ENCODE assay signal across 18 cellular contexts in genomic region chr18:12868576-12868975, GRCh38. TPM values are rescaled to one million over a fixed set of nuclear protein-coding genes. Genes with fewer than 3 reads are reported as not detected.
DNase-seq lines count a peak whose midpoint lies in the region; ATAC-seq and TF ChIP-seq lines count a peak whose summit lies in the region.
"Had no signal": no experiment of that assay in that cellular context is flagged by ENCODE, and none has a peak within 500 bp of the region (broad histone marks: within the 10 kb centered on the region; RNA-seq: fewer than 3 reads in every experiment).

No MANE protein-coding gene starts in this region.

- H3K9me3 ChIP-seq in HEK293 (ENCODE audit: control insufficient read depth, insufficient read depth, low read depth, low read length) (no peaks in the 10 kb centered on the region), mucosa of descending colon (no peaks in the 10 kb centered on the region), body of pancreas (no peaks in the 10 kb centered on the region)
- no peaks in the 10 kb centered on the region for H3K9me3 ChIP-seq in CD4-positive, alpha-beta memory T cell (ENCODE audit: control insufficient read depth in 1 of 2, low read length in 2 of 2)

- no peaks in the 10 kb centered on the region for H3K27me3 ChIP-seq in body of pancreas
- no peaks in the 10 kb centered on the region for H3K27me3 ChIP-seq in CD4-positive, alpha-beta memory T cell (ENCODE audit: insufficient read depth, low read length)
- H3K27me3 ChIP-seq: BLaER1 treated with 17β-estradiol and CSF1 and Interleukin-3, amounts not matched to agents 10 nM and 100 nM had no signal

- 94 to 98% methylated on average over 9 to 12 of the region's 12 CpGs for WGBS in body of pancreas, 2 donors

- H3K27me3 Mint-ChIP-seq in CD4-positive, alpha-beta memory T cell: no peaks in the 10 kb centered on the region
- H3K27me3 Mint-ChIP-seq: B cell; CD8-positive, alpha-beta memory T cell; IgD-negative memory B cell had no signal

- H3K27ac Mint-ChIP-seq in CD4-positive, alpha-beta memory T cell: no peak overlapping the region
- H3K27ac Mint-ChIP-seq: B cell, HFFc6 had no signal

- H3K27ac ChIP-seq in HEK293 (ENCODE audit: extremely low read depth, low read depth, low read length) (no peak overlapping the region), RWPE1 (peak overlapping the region; percentile 28; the same call in 1 of the 2 replicates), body of pancreas (no peak overlapping the region)
- H3K27ac ChIP-seq in CD4-positive, alpha-beta memory T cell (ENCODE audit: low read depth, low read length): no peak overlapping the region
- H3K27ac ChIP-seq: GM23248 had no signal

- peak; percentile 91 for ATAC-seq in mucosa of descending colon
- no peak for ATAC-seq in body of pancreas
- ATAC-seq: HepG2 had no signal

- H3K4me3 ChIP-seq in HEK293 (ENCODE audit: low read depth, low read length): no peak overlapping the region
- no peak overlapping the region for H3K4me3 ChIP-seq in mucosa of descending colon
- H3K4me3 ChIP-seq in body of pancreas: no peak overlapping the region
- H3K4me3 ChIP-seq in CD4-positive, alpha-beta memory T cell (ENCODE audit: low read length in 2 of 2): no peak overlapping the region
- H3K4me3 ChIP-seq: BLaER1 treated with 17β-estradiol and CSF1 and Interleukin-3, amounts not matched to agents 10 nM and 100 nM; GM23248 had no signal

- no peak for DNase-seq in RWPE1 (ENCODE audit: low spot score)
- DNase-seq in mucosa of descending colon: peak in 2 of 3 donors; percentile 67 to 74
- no peak for DNase-seq in NCI-H187 (lab: John Stamatoyannopoulos, UW)
- DNase-seq in body of pancreas: no peak
- no peak for DNase-seq in CD4-positive, alpha-beta memory T cell
- no peak for DNase-seq in NCI-H2029 (lab: John Stamatoyannopoulos, UW)
- DNase-seq: CD8-positive, alpha-beta memory T cell; COR-L47; DMS 273 treated with DMSO at 0.1 percent for 48 hours; GDM1; GM23248; HCEC 1CT; HFFc6 had no signal

- POLR2A ChIA-PET in HEK293 (lab: Yijun Ruan, JAX) (interaction anchor here (2.0 kb wide), 1 partner anchor 15 kb away, joined by 13 read pairs; the partner anchor contains the start of gene PTPN2), RWPE1 (lab: Yijun Ruan, JAX; ENCODE audit: low non-redundant PET) (no interaction called here)
- POLR2A ChIA-PET in CD4-positive, alpha-beta memory T cell (lab: Charles Lee; ENCODE audit: partially characterized antibody): no interaction called here

- H3K4me3 Mint-ChIP-seq in CD4-positive, alpha-beta memory T cell: no peak overlapping the region
- H3K4me3 Mint-ChIP-seq: B cell; CD8-positive, alpha-beta memory T cell; HFFc6; IgD-negative memory B cell had no signal

- intact Hi-C loops in mucosa of descending colon (cut with DNase I, micrococcal nuclease): no loop called here
- intact Hi-C loops in body of pancreas (cut with DNase I): no loop called here
- intact Hi-C loops in CD4-positive, alpha-beta memory T cell (cut with micrococcal nuclease): no loop called here

- TF ChIP-seq CTCF in HEK293 (tag by site-specific recombination; IDR thresholded peaks at IDR 0.05): no peak
- TF ChIP-seq CTCF in RWPE1 (conservative IDR thresholded peaks at IDR 0.05; ENCODE audit: low read depth): no peak
- TF ChIP-seq CTCF in mucosa of descending colon (IDR thresholded peaks at IDR 0.05): no peak
- TF ChIP-seq CTCF in body of pancreas (IDR thresholded peaks at IDR 0.05): no peak

- no peaks in the 10 kb centered on the region; the same call in 1 of the 2 replicates for H3K4me1 ChIP-seq in HEK293 (ENCODE audit: control insufficient read depth, insufficient read depth, low read length)
- H3K4me1 ChIP-seq in mucosa of descending colon (ENCODE audit: low read depth): peaks cover 19% of the 10 kb centered on the region
- H3K4me1 ChIP-seq in body of pancreas: peaks cover under 1% of the 10 kb centered on the region
- peaks cover 17% of the 10 kb centered on the region for H3K4me1 ChIP-seq in CD4-positive, alpha-beta memory T cell (ENCODE audit: insufficient read depth, low read length)

- no peak for TF ChIP-seq POLR2A in body of pancreas (IDR thresholded peaks at IDR 0.05)

- H3K9me3 Mint-ChIP-seq in CD4-positive, alpha-beta memory T cell: no peaks in the 10 kb centered on the region
- H3K9me3 Mint-ChIP-seq: CD8-positive, alpha-beta memory T cell; HFFc6; IgD-negative memory B cell had no signal

- H3K36me3 Mint-ChIP-seq in CD4-positive, alpha-beta memory T cell: peaks cover 6 to 11% of the 10 kb centered on the region in 2 donors

- H3K4me1 Mint-ChIP-seq in CD4-positive, alpha-beta memory T cell: peaks cover 22 to 40% (median 31%) of the 10 kb centered on the region in 4 donors

- CTCF ChIA-PET in HEK293 (lab: Yijun Ruan, JAX): interaction anchor here (0.7 kb wide), 1 partner anchor 52 kb away, joined by 3 read pairs; no protein-coding TSS in a partner anchor
- CTCF ChIA-PET in RWPE1 (lab: Yijun Ruan, JAX): no interaction called here
- CTCF ChIA-PET in CD4-positive, alpha-beta memory T cell (lab: Charles Lee; ENCODE audit: partially characterized antibody): no interaction called here

- H3K36me3 ChIP-seq in HEK293 (ENCODE audit: control insufficient read depth in 2 of 2, insufficient read depth in 1 of 2, low read length in 2 of 2): no peaks in the 10 kb centered on the region
- H3K36me3 ChIP-seq in mucosa of descending colon (ENCODE audit: low read depth): no peaks in the 10 kb centered on the region
- no peaks in the 10 kb centered on the region for H3K36me3 ChIP-seq in body of pancreas (replicated peaks in 1 of 2; ENCODE audit: insufficient read depth in 1 of 2, low read depth in 2 of 2)
- no peaks in the 10 kb centered on the region for H3K36me3 ChIP-seq in CD4-positive, alpha-beta memory T cell (ENCODE audit: insufficient read depth, low read length)

TF ChIP-seq in HEK293, 187 proteins besides CTCF, POLR2A, EP300 and RAD21:
- TF ChIP-seq PRDM4 (tag by site-specific recombination; IDR thresholded peaks at IDR 0.05) (no peak), ZNF544 (tag by site-specific recombination; IDR thresholded peaks at IDR 0.05) (no peak), KLF1 (tag by site-specific recombination; IDR thresholded peaks at IDR 0.05) (peak; percentile 92), ZNF837 (tag by site-specific recombination; IDR thresholded peaks at IDR 0.05) (no peak), ZNF529 (tag by site-specific recombination; IDR thresholded peaks at IDR 0.05; ENCODE audit: insufficient replicate concordance) (no peak)

RNA-seq across cellular contexts. Expression of gene PTPN2, which starts 15.5 kb away (rescaled TPM):
- total RNA-seq in mucosa of descending colon (10 to 100 TPM; 28.9 to 42.0 (median 38.4) TPM), body of pancreas (10 to 100 TPM; 22.7 to 34.2 TPM)
- 10 to 100 TPM; 65.5 to 69.2 TPM for total RNA-seq in CD4-positive, alpha-beta memory T cell
- polyA plus RNA-seq in CD4-positive, alpha-beta memory T cell: 10 to 100 TPM; 80.0 to 98.2 TPM

Comparison
In these comparisons a context has a peak if more than half of its experiments do, and no peak if none do; other contexts are left out.
1. DNase-seq: peak in mucosa of descending colon (2 of 3); none in RWPE1 (single experiment), NCI-H187 (0 of 2), body of pancreas (0 of 4), CD4-positive, alpha-beta memory T cell (0 of 5) and NCI-H2029 (single experiment).